In the genomic region with DNA sequence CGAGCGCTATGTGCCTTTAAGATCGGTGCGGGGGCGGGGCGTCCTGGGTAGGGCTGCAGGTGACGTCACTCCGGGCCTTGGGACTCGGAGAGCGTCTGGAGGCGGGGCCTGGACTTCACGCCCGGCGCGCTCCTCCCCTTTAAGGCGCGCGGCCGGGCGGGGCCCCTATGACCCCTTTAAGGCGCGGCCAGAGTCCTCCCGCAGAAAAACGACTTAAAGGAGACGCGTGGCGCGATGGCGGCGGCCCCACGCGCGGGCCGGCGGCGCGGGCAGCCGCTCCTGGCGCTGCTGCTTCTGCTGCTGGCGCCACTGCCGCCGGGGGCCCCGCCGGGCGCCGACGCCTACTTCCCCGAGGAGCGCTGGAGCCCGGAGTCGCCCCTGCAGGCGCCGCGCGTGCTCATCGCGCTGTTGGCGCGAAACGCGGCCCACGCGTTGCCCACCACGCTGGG, we compare ENCODE assay signal across 8 cellular contexts.
DNase-seq lines count a peak whose midpoint lies in the region; ATAC-seq lines count a peak whose summit lies in the region.

A gene (plus strand): TSS at position 170 of the 449 bp plus-strand sequence. CDS start 65 bp downstream, at position 235.

- DNase-seq in ACHN (peak; percentile 94), NCI-H446 treated with DMSO at 0.1 percent for 48 hours (lab: John Stamatoyannopoulos, UW) (peak; percentile 91), iris pigment epithelial cell (ENCODE audit: low read depth) (peak; percentile 97)
- peak; percentile 98 for DNase-seq in activated CD4-positive, CD25-positive, alpha-beta regulatory T cell treated with anti-CD3 and anti-CD28 coated beads, Interleukin-2, amount 50 U/mL, for 16 hours (ENCODE audit: low read depth, low spot score)
- DNase-seq in central memory CD4-positive, alpha-beta T cell: peak; percentile 94
- DNase-seq in stimulated activated CD4-positive, alpha-beta T cell treated with anti-CD3 and anti-CD28 coated beads, Interleukin-12 subunit alpha, Interleukin-12 subunit beta, amount 100 ng/mL, for 24 hours (ENCODE audit: low read depth in 2 of 2): peak; percentile 98 to 100

- peak; percentile 91 for ATAC-seq in GM19023 (IDR thresholded peaks at IDR 0.05; ENCODE audit: unreplicated experiment)
- ATAC-seq in HG03342 (IDR thresholded peaks at IDR 0.05; ENCODE audit: unreplicated experiment): peak; percentile 88

- in situ Hi-C loops in ACHN (cut with HindIII; ENCODE audit: low pct_ligation_motif_present, low pct_unique_long_range_greater_than_20kb, low sequenced_read_pairs): no loop called here

Comparison
In these comparisons a context has a peak if more than half of its experiments do, and no peak if none do; other contexts are left out.
1. Peak in every context shown above with its lines: DNase-seq and ATAC-seq.